ENCODE assay signal across 8 cellular contexts in the genomic region with DNA sequence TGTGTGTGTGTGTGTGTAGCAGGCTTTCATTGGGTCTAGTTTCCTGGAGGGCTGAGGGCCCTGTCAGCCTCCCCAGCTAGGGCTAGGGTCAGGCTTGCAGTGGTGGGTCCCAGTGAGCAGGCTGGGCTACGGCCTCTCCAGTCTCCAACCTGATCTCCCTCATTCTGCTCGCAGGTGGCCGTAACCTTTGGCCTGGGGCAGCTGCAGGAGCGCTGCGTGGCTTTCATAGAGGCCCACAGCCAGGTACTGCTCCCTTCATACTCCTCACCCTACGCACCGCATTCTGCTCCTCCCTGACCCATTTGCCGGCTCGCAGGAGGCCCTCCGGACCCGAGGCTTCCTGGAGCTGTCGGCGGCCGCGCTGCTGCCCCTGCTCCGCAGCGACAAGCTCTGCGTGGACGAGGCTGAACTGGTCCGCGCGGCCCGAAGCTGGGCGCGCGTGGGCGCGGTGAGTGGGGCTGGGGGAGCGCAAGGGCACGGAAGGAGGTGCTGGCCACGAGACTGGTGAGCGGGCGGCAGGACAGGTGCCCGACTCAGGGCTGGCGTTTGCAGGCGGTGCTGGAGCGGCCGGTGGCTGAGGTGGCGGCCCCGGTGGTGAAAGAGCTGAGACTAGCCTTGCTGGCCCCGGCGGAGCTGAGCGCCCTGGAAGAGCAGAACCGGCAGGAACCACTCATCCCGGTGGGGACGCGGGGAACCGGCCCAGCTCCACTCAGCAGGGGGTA. TPM values are rescaled to one million over a fixed set of nuclear protein-coding genes. Genes with fewer than 3 reads are reported as not detected.
A peak's percentile ranks its signal among the peaks of the same experiment; 100 is the strongest.
DNase-seq lines count a peak whose midpoint lies in the region; ATAC-seq lines count a peak whose summit lies in the region.

No MANE protein-coding gene starts in this region.

- no peaks in the 10 kb centered on the region for H3K9me3 Mint-ChIP-seq in activated naive CD4-positive, alpha-beta T cell treated with anti-CD3 and anti-CD28 coated beads, Interleukin-2, amount 50 U/mL, for 24 hours
- no peaks in the 10 kb centered on the region for H3K9me3 Mint-ChIP-seq in activated naive CD4-positive, alpha-beta T cell treated with anti-CD3 and anti-CD28 coated beads, Interleukin-2, amount 50 U/mL, for 72 hours
- no peaks in the 10 kb centered on the region for H3K9me3 Mint-ChIP-seq in dendritic cell treated with granulocyte-macrophage colony-stimulating factor and Interleukin-4, amounts not matched to agents 40 ng/mL and 50 ng/mL, for 4 days
- H3K9me3 Mint-ChIP-seq in memory B cell = no peaks in the 10 kb centered on the region

- intact Hi-C loops in dendritic cell treated with granulocyte-macrophage colony-stimulating factor and Interleukin-4, amounts not matched to agents 40 ng/mL and 50 ng/mL, for 4 days (cut with micrococcal nuclease) = no loop called here

- peaks cover 69% of the 10 kb centered on the region for H3K4me1 Mint-ChIP-seq in activated naive CD4-positive, alpha-beta T cell treated with anti-CD3 and anti-CD28 coated beads, Interleukin-2, amount 50 U/mL, for 24 hours
- peaks cover 84% of the 10 kb centered on the region for H3K4me1 Mint-ChIP-seq in dendritic cell treated with granulocyte-macrophage colony-stimulating factor and Interleukin-4, amounts not matched to agents 40 ng/mL and 50 ng/mL, for 4 days (ENCODE audit: low read depth)
- peaks cover 43% of the 10 kb centered on the region for H3K4me1 Mint-ChIP-seq in memory B cell

- peak overlapping the region; percentile 41 for H3K4me3 ChIP-seq in urinary bladder (ENCODE audit: low read depth, low read length)

- H3K27ac ChIP-seq in urinary bladder (ENCODE audit: low read depth) = no peak overlapping the region

- DNase-seq in activated naive CD4-positive, alpha-beta T cell treated with anti-CD3 and anti-CD28 coated beads, Interleukin-2, amount 50 U/mL, for 72 hours (ENCODE audit: low spot score in 2 of 2) = no peak
- no peak for DNase-seq in memory B cell (ENCODE audit: low spot score in 2 of 2)

- ATAC-seq in activated naive CD4-positive, alpha-beta T cell treated with anti-CD3 and anti-CD28 coated beads, Interleukin-2, amount 50 U/mL, for 72 hours = no peak
- ATAC-seq in memory B cell (ENCODE audit: low read depth) (no peak), GM18519 (IDR thresholded peaks at IDR 0.05; ENCODE audit: low FRiP score, unreplicated experiment) (no peak), GM18868 (IDR thresholded peaks at IDR 0.05; ENCODE audit: unreplicated experiment) (no peak), HG03571 (IDR thresholded peaks at IDR 0.05; ENCODE audit: unreplicated experiment) (no peak)

- no peaks in the 10 kb centered on the region for H3K27me3 Mint-ChIP-seq in activated naive CD4-positive, alpha-beta T cell treated with anti-CD3 and anti-CD28 coated beads, Interleukin-2, amount 50 U/mL, for 24 hours
- no peaks in the 10 kb centered on the region for H3K27me3 Mint-ChIP-seq in dendritic cell treated with granulocyte-macrophage colony-stimulating factor and Interleukin-4, amounts not matched to agents 40 ng/mL and 50 ng/mL, for 4 days
- H3K27me3 Mint-ChIP-seq in memory B cell = no peaks in the 10 kb centered on the region

- H3K4me1 ChIP-seq in urinary bladder (ENCODE audit: insufficient read depth) = no peaks in the 10 kb centered on the region

- 52% methylated on average over 48 of the region's 48 CpGs for WGBS in urinary bladder

- H3K36me3 Mint-ChIP-seq in activated naive CD4-positive, alpha-beta T cell treated with anti-CD3 and anti-CD28 coated beads, Interleukin-2, amount 50 U/mL, for 24 hours = peaks cover 20% of the 10 kb centered on the region
- peaks cover 16 to 30% of the 10 kb centered on the region in 2 donors for H3K36me3 Mint-ChIP-seq in activated naive CD4-positive, alpha-beta T cell treated with anti-CD3 and anti-CD28 coated beads, Interleukin-2, amount 50 U/mL, for 72 hours
- H3K36me3 Mint-ChIP-seq in dendritic cell treated with granulocyte-macrophage colony-stimulating factor and Interleukin-4, amounts not matched to agents 40 ng/mL and 50 ng/mL, for 4 days (ENCODE audit: low read depth) = peaks cover 38% of the 10 kb centered on the region
- H3K36me3 Mint-ChIP-seq in memory B cell = no peaks in the 10 kb centered on the region

- no peaks in the 10 kb centered on the region for H3K36me3 ChIP-seq in urinary bladder (ENCODE audit: insufficient read depth)

- no peak overlapping the region for H3K4me3 Mint-ChIP-seq in activated naive CD4-positive, alpha-beta T cell treated with anti-CD3 and anti-CD28 coated beads, Interleukin-2, amount 50 U/mL, for 24 hours
- H3K4me3 Mint-ChIP-seq in dendritic cell treated with granulocyte-macrophage colony-stimulating factor and Interleukin-4, amounts not matched to agents 40 ng/mL and 50 ng/mL, for 4 days = peak overlapping the region; percentile 80
- peak overlapping the region; percentile 89 for H3K4me3 Mint-ChIP-seq in memory B cell

- H3K27ac Mint-ChIP-seq in activated naive CD4-positive, alpha-beta T cell treated with anti-CD3 and anti-CD28 coated beads, Interleukin-2, amount 50 U/mL, for 24 hours = peak overlapping the region; percentile 35
- peak overlapping the region in 1 of 2 donors; percentile 97 for H3K27ac Mint-ChIP-seq in activated naive CD4-positive, alpha-beta T cell treated with anti-CD3 and anti-CD28 coated beads, Interleukin-2, amount 50 U/mL, for 72 hours
- H3K27ac Mint-ChIP-seq in dendritic cell treated with granulocyte-macrophage colony-stimulating factor and Interleukin-4, amounts not matched to agents 40 ng/mL and 50 ng/mL, for 4 days = peak overlapping the region; percentile 100
- no peak overlapping the region for H3K27ac Mint-ChIP-seq in memory B cell

RNA-seq across cellular contexts. Expression of a gene that starts 4.7 kb away (rescaled TPM):
- 10 to 100 TPM in 1 of 2 donors, 1 to 10 TPM in 1; 9.7 to 16.7 TPM for total RNA-seq in activated naive CD4-positive, alpha-beta T cell treated with anti-CD3 and anti-CD28 coated beads, Interleukin-2, amount 50 U/mL, for 72 hours
- 5.3 TPM for total RNA-seq in urinary bladder
- polyA plus RNA-seq in urinary bladder = 4.3 TPM

RNA-seq across cellular contexts. Expression of a gene that starts 5.8 kb away (rescaled TPM):
- under 1 TPM; 0.32 to 0.80 TPM for total RNA-seq in activated naive CD4-positive, alpha-beta T cell treated with anti-CD3 and anti-CD28 coated beads, Interleukin-2, amount 50 U/mL, for 72 hours
- total RNA-seq in urinary bladder = not detected
- 0.35 TPM for polyA plus RNA-seq in urinary bladder

RNA-seq across cellular contexts. Expression of a gene that starts 12.8 kb away (rescaled TPM):
- 10 to 100 TPM; 39.6 to 80.8 TPM for total RNA-seq in activated naive CD4-positive, alpha-beta T cell treated with anti-CD3 and anti-CD28 coated beads, Interleukin-2, amount 50 U/mL, for 72 hours
- total RNA-seq in urinary bladder = 4.7 TPM
- 16.0 TPM for polyA plus RNA-seq in urinary bladder

RNA-seq across cellular contexts. Expression of a gene that starts 25.0 kb away (rescaled TPM):
- 1 to 10 TPM in 1 of 2 donors, under 1 TPM in 1; 0.80 to 1.8 TPM for total RNA-seq in activated naive CD4-positive, alpha-beta T cell treated with anti-CD3 and anti-CD28 coated beads, Interleukin-2, amount 50 U/mL, for 72 hours
- not detected for total RNA-seq in urinary bladder
- polyA plus RNA-seq in urinary bladder = 0.30 TPM

RNA-seq across cellular contexts. Expression of a gene that starts 30.1 kb away (rescaled TPM):
- total RNA-seq in activated naive CD4-positive, alpha-beta T cell treated with anti-CD3 and anti-CD28 coated beads, Interleukin-2, amount 50 U/mL, for 72 hours = 1 to 10 TPM in 1 of 2 donors, under 1 TPM in 1; 0.99 to 1.5 TPM
- 4.4 TPM for total RNA-seq in urinary bladder
- 2.2 TPM for polyA plus RNA-seq in urinary bladder
